ENCODE assay signal across 32 cellular contexts in the genomic region with DNA sequence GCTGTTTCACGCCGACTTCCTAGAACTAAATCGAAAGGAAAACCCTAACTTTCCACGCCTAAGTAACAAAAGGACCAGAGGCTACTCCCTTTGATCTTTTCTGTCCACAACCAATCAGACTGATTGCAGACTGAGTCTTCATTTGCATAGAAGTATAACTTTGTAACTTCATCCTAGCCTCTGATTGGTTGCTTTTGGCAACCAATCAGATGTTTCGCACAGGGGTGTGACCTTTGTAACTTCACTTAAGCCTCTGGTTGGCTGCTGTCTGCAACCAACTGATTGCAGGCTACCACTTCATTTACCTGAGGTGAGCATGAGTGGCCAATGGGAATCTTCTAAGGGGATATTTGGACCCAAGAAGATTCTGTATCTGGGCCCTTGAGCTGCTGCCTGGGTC. TPM values are rescaled to one million over a fixed set of nuclear protein-coding genes. Genes with fewer than 3 reads are reported as not detected.
"Had no signal": no experiment of that assay in that cellular context is flagged by ENCODE, and none has a peak within 500 bp of the region (broad histone marks: within the 10 kb centered on the region; RNA-seq: fewer than 3 reads in every experiment).

No MANE protein-coding gene starts in this region.

- H3K4me3 Mint-ChIP-seq: activated B cell treated with CpG ODN at 0.5 μM for 24 hours; activated CD4-positive, alpha-beta T cell treated with anti-CD3 and anti-CD28 coated beads, Interleukin-2, amount 10 ng/mL, durations not matched to agents 24 days and 14 days; activated naive CD4-positive, alpha-beta T cell treated with anti-CD3 and anti-CD28 coated beads, Interleukin-2, amount 50 U/mL, for 24 hours had no signal

- H3K27ac ChIP-seq: breast epithelium, Peyer's patch, RWPE1, SJCRH30 had no signal

- H3K27ac Mint-ChIP-seq: activated B cell treated with CpG ODN at 0.5 μM for 24 hours; activated CD4-positive, alpha-beta T cell treated with anti-CD3 and anti-CD28 coated beads, Interleukin-2, amount 10 ng/mL, durations not matched to agents 24 days and 14 days; activated naive CD4-positive, alpha-beta T cell treated with anti-CD3 and anti-CD28 coated beads, Interleukin-2, amount 50 U/mL, for 24 hours had no signal

- DNase-seq: activated B cell treated with CpG ODN at 0.5 μM for 24 hours; activated CD4-positive, alpha-beta T cell treated with anti-CD3 and anti-CD28 coated beads for 1 hour; activated CD4-positive, alpha-beta T cell treated with anti-CD3 and anti-CD28 coated beads, Interleukin-2, amount 10 ng/mL, durations not matched to agents 24 days and 14 days; activated CD4-positive, alpha-beta T cell treated with anti-CD3 and anti-CD28 coated beads, Interleukin-2, amount 50 U/mL, for 48 hours; activated CD8-positive, alpha-beta memory T cell treated with anti-CD3 and anti-CD28 coated beads, Interleukin-2, amount 50 U/mL, for 4 hours; activated effector memory CD4-positive, alpha-beta T cell treated with Interleukin-2 at 50 U/mL for 16 hours; activated naive CD4-positive, alpha-beta T cell; activated T-cell treated with anti-CD3 and anti-CD28 coated beads, Interleukin-2, amount 50 U/mL, for 1 hour; aorta; caudate nucleus; KBM-7; MG63; MV-4-11; NCI-H1105; NCI-H1436; NCI-H1694 treated with DMSO at 0.1 percent for 48 hours; NCI-H2029 treated with DMSO at 0.1 percent for 48 hours; NCI-H345; NCI-H510A; NCI-H69; NK-92 treated with Interleukin-12 subunit alpha and Interleukin-12 subunit beta, amount 100 ng/mL, for 24 hours; Right ventricle myocardium superior; SJCRH30; SK-N-SH; T-helper 1 cell; T-helper 9 cell had no signal

- H3K27me3 Mint-ChIP-seq: activated B cell treated with CpG ODN at 0.5 μM for 24 hours; activated CD4-positive, alpha-beta T cell treated with anti-CD3 and anti-CD28 coated beads, Interleukin-2, amount 10 ng/mL, durations not matched to agents 24 days and 14 days; activated naive CD4-positive, alpha-beta T cell treated with anti-CD3 and anti-CD28 coated beads, Interleukin-2, amount 50 U/mL, for 24 hours had no signal

- H3K9me3 ChIP-seq: breast epithelium, MG63, Peyer's patch, SJCRH30, SK-N-SH had no signal

- H3K27me3 ChIP-seq: breast epithelium, MG63, Peyer's patch, SJCRH30 had no signal

- H3K9me3 Mint-ChIP-seq: activated B cell treated with CpG ODN at 0.5 μM for 24 hours; activated CD4-positive, alpha-beta T cell treated with anti-CD3 and anti-CD28 coated beads, Interleukin-2, amount 10 ng/mL, durations not matched to agents 24 days and 14 days; activated naive CD4-positive, alpha-beta T cell treated with anti-CD3 and anti-CD28 coated beads, Interleukin-2, amount 50 U/mL, for 24 hours had no signal

- FAIRE-seq: TTC549 had no signal

- H3K4me2 ChIP-seq: SK-N-SH had no signal

- H3K9ac ChIP-seq: SK-N-SH had no signal

- H3K4me3 ChIP-seq: breast epithelium, MG63, Peyer's patch, SJCRH30 had no signal

- H3K4me1 Mint-ChIP-seq: activated B cell treated with CpG ODN at 0.5 μM for 24 hours; activated naive CD4-positive, alpha-beta T cell treated with anti-CD3 and anti-CD28 coated beads, Interleukin-2, amount 50 U/mL, for 24 hours had no signal

- H3K36me3 ChIP-seq: breast epithelium, MG63, SJCRH30 had no signal

- H3K4me1 ChIP-seq: breast epithelium had no signal

RNA-seq across cellular contexts. Expression of a gene that starts 39.7 kb away (rescaled TPM):
- total RNA-seq: activated B cell treated with CpG ODN at 0.5 μM for 24 hours, LHCN-M2 had no signal
